Comparison of ENCODE assay signal across 17 cellular contexts in the genomic region with DNA sequence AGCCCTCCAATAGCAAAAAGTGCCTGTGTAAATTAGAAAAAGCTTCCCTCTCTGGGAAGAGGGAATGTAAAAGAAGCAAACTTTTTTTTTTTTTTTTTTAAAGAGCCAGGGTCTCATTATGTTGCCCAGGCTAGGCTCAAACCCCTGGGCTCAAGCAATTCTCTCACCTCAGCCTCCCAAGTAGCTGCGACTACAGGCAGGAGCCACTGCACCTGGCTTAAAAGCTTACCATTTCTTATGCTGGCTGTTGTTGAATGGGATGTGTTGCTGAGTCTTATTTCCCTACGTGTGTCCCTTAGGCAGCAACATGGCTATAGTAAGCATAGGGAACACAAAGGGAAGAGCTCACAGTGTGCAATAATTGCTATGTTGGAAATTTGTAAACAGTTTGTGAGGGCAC.
"Had no signal": no experiment of that assay in that cellular context is flagged by ENCODE, and none has a peak within 500 bp of the region (broad histone marks: within the 10 kb centered on the region; RNA-seq: fewer than 3 reads in every experiment).

No MANE protein-coding gene starts in this region.

- H3K9me3 ChIP-seq: esophagus squamous epithelium, prostate gland, transverse colon, uterus had no signal

- H3K27me3 ChIP-seq: cardiac muscle cell, esophagus squamous epithelium, heart right ventricle, transverse colon, uterus had no signal

- DNase-seq: activated CD4-positive, alpha-beta memory T cell treated with anti-CD3 and anti-CD28 coated beads, Interleukin-2, amount 10 ng/mL, durations not matched to agents 7 days and 5 days; activated CD4-positive, alpha-beta T cell treated with anti-CD3 and anti-CD28 coated beads for 48 hours; activated CD8-positive, alpha-beta memory T cell treated with anti-CD3 and anti-CD28 coated beads, Interleukin-2, amount 10 ng/mL, durations not matched to agents 7 days and 5 days; activated naive CD4-positive, alpha-beta T cell; activated naive CD8-positive, alpha-beta T cell treated with anti-CD3 and anti-CD28 coated beads, Interleukin-2, amount 10 ng/mL, durations not matched to agents 7 days and 5 days; amygdala; effector memory CD4-positive, alpha-beta T cell; esophagus squamous epithelium; heart right ventricle; immature natural killer cell; left ventricle myocardium superior; right cardiac atrium; transverse colon; uterus had no signal

- H3K36me3 ChIP-seq: cardiac muscle cell, esophagus squamous epithelium, heart right ventricle, prostate gland, transverse colon, uterus had no signal

- H3K4me3 ChIP-seq: cardiac muscle cell, esophagus squamous epithelium, heart right ventricle, prostate gland, skin epidermis, transverse colon, uterus had no signal

- H3K27ac ChIP-seq: cardiac muscle cell, esophagus squamous epithelium, heart right ventricle, prostate gland, skin epidermis, transverse colon, uterus had no signal
